In genomic region chr17:21214015-21214776, GRCh38 we compare ENCODE assay signal across 8 cellular contexts. TPM values are rescaled to one million over a fixed set of nuclear protein-coding genes. Genes with fewer than 3 reads are reported as not detected.
DNase-seq lines count a peak whose midpoint lies in the region; ATAC-seq lines count a peak whose summit lies in the region.

Gene TMEM11, minus strand, starts transcription at chr17:21214161. Its CDS starts 9 bp downstream, at chr17:21214152.

- CTCF ChIA-PET in activated CD8-positive, alpha-beta memory T cell treated with anti-CD3 and anti-CD28 coated beads for 36 hours (lab: Charles Lee), result interaction anchor here (1.4 kb wide), 1 partner anchor 115 kb away, joined by 3 read pairs; no protein-coding TSS in a partner anchor

- POLR2A ChIA-PET in activated CD8-positive, alpha-beta memory T cell treated with anti-CD3 and anti-CD28 coated beads for 36 hours (lab: Charles Lee), result interaction anchor here (1.0 kb wide), 2 partner anchors 62 to 74 kb away, joined by 3 read pairs; no protein-coding TSS in a partner anchor

- DNase-seq in COR-L47 (lab: John Stamatoyannopoulos, UW) (peak; percentile 78), HT-29 (ENCODE audit: low spot score) (peak; percentile 87), NOMO-1 (lab: John Stamatoyannopoulos, UW; ENCODE audit: unreplicated experiment in 2 of 2) (peak; percentile 94 to 96), medulla oblongata (ENCODE audit: extremely low spot score) (peak; percentile 97)
- peak; percentile 89 for DNase-seq in effector CD8-positive, alpha-beta T cell (lab: John Stamatoyannopoulos, UW)
- DNase-seq in stimulated activated CD4-positive, alpha-beta T cell treated with anti-CD3 and anti-CD28 coated beads, TNF-alpha, amount 100 ng/mL, for 48 hours (ENCODE audit: low read depth in 3 of 3), result peak; percentile 91 to 93 (median 91)

- peak; percentile 84 for ATAC-seq in GM21360 (IDR thresholded peaks at IDR 0.05; ENCODE audit: unreplicated experiment)

RNA-seq across cellular contexts. Expression of gene TMEM11, which starts in this region (rescaled TPM):
- 34.1 and 36.5 TPM in 2 replicates for total RNA-seq in HT-29 (2014; rRNA removed; shearing (Covaris generic))
- 10 to 100 TPM; 28.2 to 28.6 TPM for total RNA-seq in activated CD8-positive, alpha-beta memory T cell treated with anti-CD3 and anti-CD28 coated beads for 36 hours

Comparison
In these comparisons a context has a peak if more than half of its experiments do, and no peak if none do; other contexts are left out.
1. Peak in every context shown above with its lines: DNase-seq and ATAC-seq.